ENCODE assay signal across 1 cellular context in genomic region chr15:71612869-71613268, GRCh38.
TF ChIP-seq lines count a peak whose summit lies in the region.

No MANE protein-coding gene starts in this region.

TF ChIP-seq in WTC11, 78 proteins besides CTCF, POLR2A, EP300 and RAD21 (continued from another document):
- TF ChIP-seq ZNF532 (CRISPR knock-in tag; IDR thresholded peaks at IDR 0.05; ENCODE audit: borderline replicate concordance) (no peak), FOXJ3 (CRISPR knock-in tag; IDR thresholded peaks at IDR 0.05; ENCODE audit: borderline replicate concordance) (no peak), NR3C1 (CRISPR knock-in tag; conservative IDR thresholded peaks at IDR 0.05; ENCODE audit: low read depth) (no peak)
TF ChIP-seq in WTC11: peak in this region for 0.
